Comparison of ENCODE assay signal across 1 cellular context in the genomic region with DNA sequence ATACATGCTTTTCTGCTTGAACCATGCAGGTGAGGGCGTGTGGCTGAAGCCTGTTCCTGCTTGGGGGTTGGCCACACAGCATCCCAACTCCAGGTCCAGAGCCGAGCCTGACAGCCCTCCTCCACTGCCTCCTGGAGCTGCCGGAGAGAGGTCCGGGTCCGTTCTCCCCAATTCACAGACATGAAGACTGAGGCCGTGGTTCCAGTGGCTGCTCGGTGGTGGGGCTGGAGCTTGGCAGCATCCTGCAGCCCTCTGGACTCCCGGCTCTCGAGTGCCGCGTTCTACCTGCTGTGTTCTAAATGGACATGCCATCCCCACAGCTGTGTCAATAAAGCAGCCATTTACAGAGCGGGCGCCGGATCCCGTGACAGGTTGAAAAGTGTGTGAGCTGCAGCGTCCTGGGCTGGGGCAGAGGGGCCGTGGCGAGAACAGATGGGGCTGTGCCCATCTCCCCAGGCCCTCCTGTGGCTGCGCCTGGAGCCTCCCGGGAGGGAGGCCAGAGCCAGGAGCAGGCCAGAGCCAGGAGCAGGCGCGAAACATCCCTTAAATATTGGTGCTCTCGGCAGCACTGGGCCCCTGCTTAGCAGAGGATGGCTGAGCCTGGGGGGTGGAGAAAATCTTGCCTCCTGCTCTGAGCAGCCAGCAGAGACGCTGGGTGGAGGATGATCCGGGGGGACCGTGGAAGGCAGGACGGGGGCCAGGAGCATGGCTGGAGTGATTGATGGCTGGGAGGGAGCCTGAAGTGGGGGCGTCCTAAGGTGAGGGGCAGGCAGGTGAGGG.
TF ChIP-seq lines count a peak whose summit lies in the region.

No MANE protein-coding gene starts in this region.

TF ChIP-seq in IMR-90, 13 proteins besides CTCF, POLR2A, EP300 and RAD21 (continued from another document):
- TF ChIP-seq, protein P1, sequence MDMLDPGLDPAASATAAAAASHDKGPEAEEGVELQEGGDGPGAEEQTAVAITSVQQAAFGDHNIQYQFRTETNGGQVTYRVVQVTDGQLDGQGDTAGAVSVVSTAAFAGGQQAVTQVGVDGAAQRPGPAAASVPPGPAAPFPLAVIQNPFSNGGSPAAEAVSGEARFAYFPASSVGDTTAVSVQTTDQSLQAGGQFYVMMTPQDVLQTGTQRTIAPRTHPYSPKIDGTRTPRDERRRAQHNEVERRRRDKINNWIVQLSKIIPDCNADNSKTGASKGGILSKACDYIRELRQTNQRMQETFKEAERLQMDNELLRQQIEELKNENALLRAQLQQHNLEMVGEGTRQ (IDR thresholded peaks at IDR 0.05; ENCODE audit: low read depth, low read length), result no peak
- TF ChIP-seq FOS (IDR thresholded peaks at IDR 0.05; ENCODE audit: low read depth, low read length) (no peak), SMC3 (IDR thresholded peaks at IDR 0.05; ENCODE audit: low read depth, low read length) (no peak), NFE2L2 (IDR thresholded peaks at IDR 0.05; ENCODE audit: low read depth, low read length) (no peak), RFX5 (IDR thresholded peaks at IDR 0.05; ENCODE audit: low read depth, low read length) (no peak), MXI1 (IDR thresholded peaks at IDR 0.05; ENCODE audit: borderline replicate concordance, low read depth, low read length) (no peak)
- TF ChIP-seq, protein P2, sequence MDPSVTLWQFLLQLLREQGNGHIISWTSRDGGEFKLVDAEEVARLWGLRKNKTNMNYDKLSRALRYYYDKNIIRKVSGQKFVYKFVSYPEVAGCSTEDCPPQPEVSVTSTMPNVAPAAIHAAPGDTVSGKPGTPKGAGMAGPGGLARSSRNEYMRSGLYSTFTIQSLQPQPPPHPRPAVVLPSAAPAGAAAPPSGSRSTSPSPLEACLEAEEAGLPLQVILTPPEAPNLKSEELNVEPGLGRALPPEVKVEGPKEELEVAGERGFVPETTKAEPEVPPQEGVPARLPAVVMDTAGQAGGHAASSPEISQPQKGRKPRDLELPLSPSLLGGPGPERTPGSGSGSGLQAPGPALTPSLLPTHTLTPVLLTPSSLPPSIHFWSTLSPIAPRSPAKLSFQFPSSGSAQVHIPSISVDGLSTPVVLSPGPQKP (IDR thresholded peaks at IDR 0.05; ENCODE audit: borderline replicate concordance, low read depth, low read length), result no peak
